22 cellular contexts compared by ENCODE assay signal in genomic region chr4:8218371-8219050, GRCh38. TPM values are rescaled to one million over a fixed set of nuclear protein-coding genes. Genes with fewer than 3 reads are reported as not detected.
DNase-seq lines count a peak whose midpoint lies in the region; ATAC-seq lines count a peak whose summit lies in the region.
"Had no signal": no experiment of that assay in that cellular context is flagged by ENCODE, and none has a peak within 500 bp of the region (broad histone marks: within the 10 kb centered on the region; RNA-seq: fewer than 3 reads in every experiment).

No MANE protein-coding gene starts in this region.

- H3K4me1 Mint-ChIP-seq in effector memory CD8-positive, alpha-beta T cell (ENCODE audit: low read depth in 2 of 2), result peaks cover 13 to 15% of the 10 kb centered on the region in 2 donors
- peaks cover 0 to 5% of the 10 kb centered on the region in 2 donors for H3K4me1 Mint-ChIP-seq in natural killer cell treated with Interleukin-12 subunit alpha and Interleukin-12 subunit beta and Interleukin-15 and Interleukin-18, amount 100 ng/mL, for 72 hours (ENCODE audit: low read depth in 2 of 2)

- H3K4me3 Mint-ChIP-seq in effector memory CD8-positive, alpha-beta T cell, result no peak overlapping the region
- H3K4me3 Mint-ChIP-seq in natural killer cell treated with Interleukin-12 subunit alpha and Interleukin-12 subunit beta and Interleukin-15 and Interleukin-18, amount 100 ng/mL, for 72 hours, result no peak overlapping the region
- H3K4me3 Mint-ChIP-seq: activated T-helper 17 cell treated with anti-CD3 and anti-CD28 coated beads, Interleukin-2, amount 50 U/mL, for 72 hours; H9 had no signal

- peak overlapping the region in 1 of 2 donors; percentile 58 for H3K27ac Mint-ChIP-seq in effector memory CD8-positive, alpha-beta T cell
- H3K27ac Mint-ChIP-seq in natural killer cell treated with Interleukin-12 subunit alpha and Interleukin-12 subunit beta and Interleukin-15 and Interleukin-18, amount 100 ng/mL, for 72 hours, result no peak overlapping the region
- H3K27ac Mint-ChIP-seq: activated T-helper 17 cell treated with anti-CD3 and anti-CD28 coated beads, Interleukin-2, amount 50 U/mL, for 72 hours had no signal

- DNase-seq in NCI-H748 (lab: John Stamatoyannopoulos, UW; ENCODE audit: unreplicated experiment), result peak; percentile 81
- no peak for DNase-seq in NCI-H748 treated with DMSO at 0.1 percent for 48 hours (lab: John Stamatoyannopoulos, UW)
- DNase-seq in NCI-H1105 treated with DMSO at 0.1 percent for 48 hours (lab: John Stamatoyannopoulos, UW), result peak; percentile 85
- peak; percentile 26 for DNase-seq in NCI-H345 treated with DMSO at 0.1 percent for 48 hours (lab: John Stamatoyannopoulos, UW; ENCODE audit: unreplicated experiment)
- DNase-seq in effector memory CD8-positive, alpha-beta T cell, result no peak
- DNase-seq in natural killer cell treated with Interleukin-12 subunit alpha and Interleukin-12 subunit beta and Interleukin-15 and Interleukin-18, amount 100 ng/mL, for 72 hours (ENCODE audit: low spot score), result no peak
- no peak for DNase-seq in AML-193 (lab: John Stamatoyannopoulos, UW)
- DNase-seq in stimulated activated CD4-positive, alpha-beta T cell treated with anti-CD3 and anti-CD28 coated beads, Interleukin-4, amount 100 ng/mL, for 24 hours, result no peak
- DNase-seq: activated CD4-positive, alpha-beta T cell treated with anti-CD3 and anti-CD28 coated beads for 1 hour; adrenal gland; dorsolateral prefrontal cortex; foreskin keratinocyte; H9; hypothalamus; IMR-90; NCI-H1436 treated with DMSO at 0.1 percent for 48 hours; NK-92 treated with Interleukin-12 subunit alpha and Interleukin-12 subunit beta, amount 100 ng/mL, for 24 hours; occipital lobe; stimulated activated CD4-positive, alpha-beta T cell treated with anti-CD3 and anti-CD28 coated beads, Interleukin-12 subunit alpha, Interleukin-12 subunit beta, amount 100 ng/mL, for 4 hours had no signal

- peak; percentile 41 for ATAC-seq in effector memory CD8-positive, alpha-beta T cell (replicated peaks)
- ATAC-seq in natural killer cell treated with Interleukin-12 subunit alpha and Interleukin-12 subunit beta and Interleukin-15 and Interleukin-18, amount 100 ng/mL, for 72 hours, result no peak
- ATAC-seq: A549; activated T-helper 17 cell treated with anti-CD3 and anti-CD28 coated beads, Interleukin-2, amount 50 U/mL, for 72 hours; foreskin keratinocyte; SK-N-SH treated with all-trans-retinoic acid at 6 μM for 48 hours had no signal

- no peaks in the 10 kb centered on the region for H3K9me3 Mint-ChIP-seq in effector memory CD8-positive, alpha-beta T cell
- H3K9me3 Mint-ChIP-seq in natural killer cell treated with Interleukin-12 subunit alpha and Interleukin-12 subunit beta and Interleukin-15 and Interleukin-18, amount 100 ng/mL, for 72 hours, result no peaks in the 10 kb centered on the region
- H3K9me3 Mint-ChIP-seq: activated T-helper 17 cell treated with anti-CD3 and anti-CD28 coated beads, Interleukin-2, amount 50 U/mL, for 72 hours; H9 had no signal

- peaks cover 10% of the 10 kb centered on the region for H3K36me3 Mint-ChIP-seq in effector memory CD8-positive, alpha-beta T cell (ENCODE audit: insufficient read depth)
- no peaks in the 10 kb centered on the region for H3K36me3 Mint-ChIP-seq in natural killer cell treated with Interleukin-12 subunit alpha and Interleukin-12 subunit beta and Interleukin-15 and Interleukin-18, amount 100 ng/mL, for 72 hours

- no peaks in the 10 kb centered on the region for H3K27me3 Mint-ChIP-seq in effector memory CD8-positive, alpha-beta T cell
- H3K27me3 Mint-ChIP-seq in natural killer cell treated with Interleukin-12 subunit alpha and Interleukin-12 subunit beta and Interleukin-15 and Interleukin-18, amount 100 ng/mL, for 72 hours, result no peaks in the 10 kb centered on the region
- H3K27me3 Mint-ChIP-seq: activated T-helper 17 cell treated with anti-CD3 and anti-CD28 coated beads, Interleukin-2, amount 50 U/mL, for 72 hours had no signal

RNA-seq across cellular contexts. Expression of gene SH3TC1, which starts 19.4 kb away (rescaled TPM):
- total RNA-seq in natural killer cell treated with Interleukin-12 subunit alpha and Interleukin-12 subunit beta and Interleukin-15 and Interleukin-18, amount 100 ng/mL, for 72 hours, result 10 to 100 TPM in 1 of 2 donors, 1 to 10 TPM in 1; 6.4 to 15.5 TPM

RNA-seq across cellular contexts. Expression of gene HTRA3, which starts 51.0 kb away (rescaled TPM):
- total RNA-seq in natural killer cell treated with Interleukin-12 subunit alpha and Interleukin-12 subunit beta and Interleukin-15 and Interleukin-18, amount 100 ng/mL, for 72 hours, result not detected
- total RNA-seq: activated T-helper 17 cell treated with anti-CD3 and anti-CD28 coated beads, Interleukin-2, amount 50 U/mL, for 72 hours; foreskin keratinocyte had no signal

RNA-seq across cellular contexts. Expression of gene ABLIM2, which starts 59.9 kb away (rescaled TPM):
- total RNA-seq in natural killer cell treated with Interleukin-12 subunit alpha and Interleukin-12 subunit beta and Interleukin-15 and Interleukin-18, amount 100 ng/mL, for 72 hours, result under 1 TPM; 0.24 to 0.25 TPM

Comparison
In these comparisons a context has a peak if more than half of its experiments do, and no peak if none do; other contexts are left out.
1. DNase-seq: peak in NCI-H748 (single experiment), NCI-H1105 treated with DMSO at 0.1 percent for 48 hours (single experiment) and NCI-H345 treated with DMSO at 0.1 percent for 48 hours (single experiment); none in NCI-H748 treated with DMSO at 0.1 percent for 48 hours (single experiment), effector memory CD8-positive, alpha-beta T cell (0 of 3), natural killer cell treated with Interleukin-12 subunit alpha and Interleukin-12 subunit beta and Interleukin-15 and Interleukin-18, amount 100 ng/mL, for 72 hours (single experiment), AML-193 (0 of 2) and stimulated activated CD4-positive, alpha-beta T cell treated with anti-CD3 and anti-CD28 coated beads, Interleukin-4, amount 100 ng/mL, for 24 hours (single experiment).